ENCODE assay signal across 1 cellular context in genomic region chr14:104892517-104893434, GRCh38.
TF ChIP-seq lines count a peak whose summit lies in the region.

No MANE protein-coding gene starts in this region.

TF ChIP-seq in K562, 482 proteins besides CTCF, POLR2A, EP300 and RAD21:
- TF ChIP-seq SMARCA5 (IDR thresholded peaks at IDR 0.05) (no peak), ZNF311 (CRISPR knock-in tag; IDR thresholded peaks at IDR 0.05) (no peak), L3MBTL2 (IDR thresholded peaks at IDR 0.05) (no peak), PRDM10 (IDR thresholded peaks at IDR 0.05; ENCODE audit: partially characterized antibody) (no peak), POLR2G (IDR thresholded peaks at IDR 0.05; ENCODE audit: low read depth, low read length) (peak; percentile 52; the same call in 1 of the 2 replicates), KHSRP (IDR thresholded peaks at IDR 0.05) (no peak), PTBP1 (IDR thresholded peaks at IDR 0.05; ENCODE audit: low read depth, low read length) (no peak), FOXA1 (IDR thresholded peaks at IDR 0.05; ENCODE audit: borderline replicate concordance) (no peak)
